In the genomic region with DNA sequence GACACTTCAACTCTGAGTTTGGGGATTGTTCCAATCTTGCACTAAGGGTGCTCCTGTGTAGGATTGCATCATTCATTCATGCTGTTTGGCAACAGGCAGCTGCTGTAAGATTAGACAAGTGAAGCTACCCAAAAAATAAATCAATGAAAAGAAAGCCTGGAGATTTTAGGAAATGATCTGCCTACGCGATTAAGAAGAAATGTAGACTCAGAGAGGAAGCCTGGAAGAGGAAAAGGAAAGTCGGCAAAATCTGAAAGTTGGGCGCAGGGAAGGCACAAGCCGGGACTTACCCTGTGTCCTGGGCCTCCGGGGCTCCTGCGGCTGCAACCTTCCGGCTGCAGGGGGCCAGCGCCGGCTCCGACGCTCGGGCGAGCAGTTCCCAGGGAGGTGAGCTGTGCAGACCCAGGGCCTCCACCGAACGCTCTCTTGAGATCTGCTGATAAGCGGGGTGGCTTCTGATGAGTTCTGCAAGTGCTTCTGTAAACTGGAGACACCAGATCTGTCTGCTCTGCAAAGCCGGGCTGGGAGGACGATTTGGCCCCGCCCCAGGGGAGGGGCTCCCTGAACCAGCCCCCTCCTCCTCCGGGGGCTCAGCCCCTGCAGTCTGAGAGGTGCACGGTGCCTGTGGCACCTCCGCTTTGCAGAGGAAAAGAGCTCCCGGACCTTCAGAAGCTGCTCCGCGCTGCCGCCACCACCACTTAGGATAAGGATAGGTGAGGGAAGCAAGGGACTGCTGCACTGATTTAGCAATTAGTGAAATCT, we compare ENCODE assay signal across 1 cellular context.
TF ChIP-seq lines count a peak whose summit lies in the region.

No MANE protein-coding gene starts in this region.

TF ChIP-seq in HepG2, 621 proteins besides CTCF, POLR2A, EP300 and RAD21 (continued from another document and continues in another):
- TF ChIP-seq, protein P1, sequence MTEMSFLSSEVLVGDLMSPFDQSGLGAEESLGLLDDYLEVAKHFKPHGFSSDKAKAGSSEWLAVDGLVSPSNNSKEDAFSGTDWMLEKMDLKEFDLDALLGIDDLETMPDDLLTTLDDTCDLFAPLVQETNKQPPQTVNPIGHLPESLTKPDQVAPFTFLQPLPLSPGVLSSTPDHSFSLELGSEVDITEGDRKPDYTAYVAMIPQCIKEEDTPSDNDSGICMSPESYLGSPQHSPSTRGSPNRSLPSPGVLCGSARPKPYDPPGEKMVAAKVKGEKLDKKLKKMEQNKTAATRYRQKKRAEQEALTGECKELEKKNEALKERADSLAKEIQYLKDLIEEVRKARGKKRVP (CRISPR knock-in tag; IDR thresholded peaks at IDR 0.05) = peak; percentile 91 to 95
- TF ChIP-seq ZNF768 (CRISPR knock-in tag; IDR thresholded peaks at IDR 0.05) (no peak; the same call in 1 of the 2 replicates), ZNF501 (CRISPR knock-in tag; IDR thresholded peaks at IDR 0.05) (peak; percentile 79), KDM3A (CRISPR knock-in tag; IDR thresholded peaks at IDR 0.05; ENCODE audit: low read depth) (peak; percentile 67; the same call in 1 of the 2 replicates), ZNF441 (CRISPR knock-in tag; IDR thresholded peaks at IDR 0.05; ENCODE audit: borderline replicate concordance) (no peak), KMT2A (CRISPR knock-in tag; IDR thresholded peaks at IDR 0.05) (peak; percentile 86), HMG20B (CRISPR knock-in tag; conservative IDR thresholded peaks at IDR 0.05) (peak; percentile 55; the same call in 1 of the 2 replicates), NFKBIZ (CRISPR knock-in tag; IDR thresholded peaks at IDR 0.05) (0 out of 2 replicates have a peak, but pooled peaks have one; percentile 37), KAT7 (CRISPR knock-in tag; IDR thresholded peaks at IDR 0.05; ENCODE audit: borderline replicate concordance) (peak; percentile 83; the same call in 1 of the 2 replicates), NR2F6 (IDR thresholded peaks at IDR 0.05) (0 out of 2 replicates have a peak, but pooled peaks have one; percentile 6), NR2F6 (CRISPR knock-in tag; IDR thresholded peaks at IDR 0.05) (peak; percentile 15; the same call in 1 of the 2 replicates), BRD4 (CRISPR knock-in tag; IDR thresholded peaks at IDR 0.05) (peak; percentile 65; the same call in 1 of the 2 replicates), TBX2 (CRISPR knock-in tag; IDR thresholded peaks at IDR 0.05; ENCODE audit: borderline replicate concordance) (peak; percentile 61; the same call in 1 of the 2 replicates), ZMYM2 (CRISPR knock-in tag; IDR thresholded peaks at IDR 0.05) (peak; percentile 57; the same call in 1 of the 2 replicates), ATF7 (IDR thresholded peaks at IDR 0.05) (peak; percentile 78), ATF7 (CRISPR knock-in tag; IDR thresholded peaks at IDR 0.05) (no peak), RFXANK (CRISPR knock-in tag; IDR thresholded peaks at IDR 0.05) (no peak), SOX13 (IDR thresholded peaks at IDR 0.05) (no peak), SOX13 (CRISPR knock-in tag; conservative IDR thresholded peaks at IDR 0.05 in 1 of 2, IDR thresholded peaks at IDR 0.05 in 1 of 2) (peak in 1 of 2 experiments; percentile 25; a peak in 1 of 4 replicates), TBL1XR1 (IDR thresholded peaks at IDR 0.05; ENCODE audit: borderline replicate concordance, low read length, partially characterized antibody) (peak; percentile 10), CEBPG (CRISPR knock-in tag; IDR thresholded peaks at IDR 0.05) (peak; percentile 98), ZNF143 (CRISPR knock-in tag; IDR thresholded peaks at IDR 0.05) (no peak), FOXC1 (CRISPR knock-in tag; IDR thresholded peaks at IDR 0.05; ENCODE audit: borderline replicate concordance) (peak; percentile 66; the same call in 1 of the 2 replicates), EED (CRISPR knock-in tag; IDR thresholded peaks at IDR 0.05) (peak; percentile 27; the same call in 1 of the 2 replicates), RXRA (CRISPR knock-in tag; IDR thresholded peaks at IDR 0.05) (peak; percentile 41; the same call in 1 of the 2 replicates), ZNF777 (CRISPR knock-in tag; IDR thresholded peaks at IDR 0.05) (no peak), NFKB2 (CRISPR knock-in tag; IDR thresholded peaks at IDR 0.05; ENCODE audit: borderline replicate concordance) (peak; percentile 87; the same call in 1 of the 2 replicates), ZNF251 (CRISPR knock-in tag; IDR thresholded peaks at IDR 0.05) (no peak)
- TF ChIP-seq, protein P2, sequence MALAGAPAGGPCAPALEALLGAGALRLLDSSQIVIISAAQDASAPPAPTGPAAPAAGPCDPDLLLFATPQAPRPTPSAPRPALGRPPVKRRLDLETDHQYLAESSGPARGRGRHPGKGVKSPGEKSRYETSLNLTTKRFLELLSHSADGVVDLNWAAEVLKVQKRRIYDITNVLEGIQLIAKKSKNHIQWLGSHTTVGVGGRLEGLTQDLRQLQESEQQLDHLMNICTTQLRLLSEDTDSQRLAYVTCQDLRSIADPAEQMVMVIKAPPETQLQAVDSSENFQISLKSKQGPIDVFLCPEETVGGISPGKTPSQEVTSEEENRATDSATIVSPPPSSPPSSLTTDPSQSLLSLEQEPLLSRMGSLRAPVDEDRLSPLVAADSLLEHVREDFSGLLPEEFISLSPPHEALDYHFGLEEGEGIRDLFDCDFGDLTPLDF (CRISPR knock-in tag; IDR thresholded peaks at IDR 0.05) = no peak
- TF ChIP-seq, protein P3, sequence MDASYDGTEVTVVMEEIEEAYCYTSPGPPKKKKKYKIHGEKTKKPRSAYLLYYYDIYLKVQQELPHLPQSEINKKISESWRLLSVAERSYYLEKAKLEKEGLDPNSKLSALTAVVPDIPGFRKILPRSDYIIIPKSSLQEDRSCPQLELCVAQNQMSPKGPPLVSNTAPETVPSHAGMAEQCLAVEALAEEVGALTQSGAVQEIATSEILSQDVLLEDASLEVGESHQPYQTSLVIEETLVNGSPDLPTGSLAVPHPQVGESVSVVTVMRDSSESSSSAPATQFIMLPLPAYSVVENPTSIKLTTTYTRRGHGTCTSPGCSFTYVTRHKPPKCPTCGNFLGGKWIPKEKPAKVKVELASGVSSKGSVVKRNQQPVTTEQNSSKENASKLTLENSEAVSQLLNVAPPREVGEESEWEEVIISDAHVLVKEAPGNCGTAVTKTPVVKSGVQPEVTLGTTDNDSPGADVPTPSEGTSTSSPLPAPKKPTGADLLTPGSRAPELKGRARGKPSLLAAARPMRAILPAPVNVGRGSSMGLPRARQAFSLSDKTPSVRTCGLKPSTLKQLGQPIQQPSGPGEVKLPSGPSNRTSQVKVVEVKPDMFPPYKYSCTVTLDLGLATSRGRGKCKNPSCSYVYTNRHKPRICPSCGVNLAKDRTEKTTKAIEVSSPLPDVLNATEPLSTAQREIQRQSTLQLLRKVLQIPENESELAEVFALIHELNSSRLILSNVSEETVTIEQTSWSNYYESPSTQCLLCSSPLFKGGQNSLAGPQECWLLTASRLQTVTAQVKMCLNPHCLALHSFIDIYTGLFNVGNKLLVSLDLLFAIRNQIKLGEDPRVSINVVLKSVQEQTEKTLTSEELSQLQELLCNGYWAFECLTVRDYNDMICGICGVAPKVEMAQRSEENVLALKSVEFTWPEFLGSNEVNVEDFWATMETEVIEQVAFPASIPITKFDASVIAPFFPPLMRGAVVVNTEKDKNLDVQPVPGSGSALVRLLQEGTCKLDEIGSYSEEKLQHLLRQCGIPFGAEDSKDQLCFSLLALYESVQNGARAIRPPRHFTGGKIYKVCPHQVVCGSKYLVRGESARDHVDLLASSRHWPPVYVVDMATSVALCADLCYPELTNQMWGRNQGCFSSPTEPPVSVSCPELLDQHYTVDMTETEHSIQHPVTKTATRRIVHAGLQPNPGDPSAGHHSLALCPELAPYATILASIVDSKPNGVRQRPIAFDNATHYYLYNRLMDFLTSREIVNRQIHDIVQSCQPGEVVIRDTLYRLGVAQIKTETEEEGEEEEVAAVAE (CRISPR knock-in tag; IDR thresholded peaks at IDR 0.05; ENCODE audit: borderline replicate concordance) = no peak; the same call in 1 of the 2 replicates
- TF ChIP-seq, protein P4, sequence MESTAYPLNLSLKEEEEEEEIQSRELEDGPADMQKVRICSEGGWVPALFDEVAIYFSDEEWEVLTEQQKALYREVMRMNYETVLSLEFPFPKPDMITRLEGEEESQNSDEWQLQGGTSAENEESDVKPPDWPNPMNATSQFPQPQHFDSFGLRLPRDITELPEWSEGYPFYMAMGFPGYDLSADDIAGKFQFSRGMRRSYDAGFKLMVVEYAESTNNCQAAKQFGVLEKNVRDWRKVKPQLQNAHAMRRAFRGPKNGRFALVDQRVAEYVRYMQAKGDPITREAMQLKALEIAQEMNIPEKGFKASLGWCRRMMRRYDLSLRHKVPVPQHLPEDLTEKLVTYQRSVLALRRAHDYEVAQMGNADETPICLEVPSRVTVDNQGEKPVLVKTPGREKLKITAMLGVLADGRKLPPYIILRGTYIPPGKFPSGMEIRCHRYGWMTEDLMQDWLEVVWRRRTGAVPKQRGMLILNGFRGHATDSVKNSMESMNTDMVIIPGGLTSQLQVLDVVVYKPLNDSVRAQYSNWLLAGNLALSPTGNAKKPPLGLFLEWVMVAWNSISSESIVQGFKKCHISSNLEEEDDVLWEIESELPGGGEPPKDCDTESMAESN (CRISPR knock-in tag; conservative IDR thresholded peaks at IDR 0.05) = peak; percentile 37; the same call in 1 of the 2 replicates
- TF ChIP-seq, protein P5, sequence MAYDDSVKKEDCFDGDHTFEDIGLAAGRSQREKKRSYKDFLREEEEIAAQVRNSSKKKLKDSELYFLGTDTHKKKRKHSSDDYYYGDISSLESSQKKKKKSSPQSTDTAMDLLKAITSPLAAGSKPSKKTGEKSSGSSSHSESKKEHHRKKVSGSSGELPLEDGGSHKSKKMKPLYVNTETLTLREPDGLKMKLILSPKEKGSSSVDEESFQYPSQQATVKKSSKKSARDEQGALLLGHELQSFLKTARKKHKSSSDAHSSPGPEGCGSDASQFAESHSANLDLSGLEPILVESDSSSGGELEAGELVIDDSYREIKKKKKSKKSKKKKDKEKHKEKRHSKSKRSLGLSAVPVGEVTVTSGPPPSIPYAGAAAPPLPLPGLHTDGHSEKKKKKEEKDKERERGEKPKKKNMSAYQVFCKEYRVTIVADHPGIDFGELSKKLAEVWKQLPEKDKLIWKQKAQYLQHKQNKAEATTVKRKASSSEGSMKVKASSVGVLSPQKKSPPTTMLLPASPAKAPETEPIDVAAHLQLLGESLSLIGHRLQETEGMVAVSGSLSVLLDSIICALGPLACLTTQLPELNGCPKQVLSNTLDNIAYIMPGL (CRISPR knock-in tag; IDR thresholded peaks at IDR 0.05; ENCODE audit: borderline replicate concordance in 1 of 2, low read depth in 1 of 2) = peak in 1 of 2 experiments; percentile 75; a peak in 1 of 4 replicates
- TF ChIP-seq, protein P6, sequence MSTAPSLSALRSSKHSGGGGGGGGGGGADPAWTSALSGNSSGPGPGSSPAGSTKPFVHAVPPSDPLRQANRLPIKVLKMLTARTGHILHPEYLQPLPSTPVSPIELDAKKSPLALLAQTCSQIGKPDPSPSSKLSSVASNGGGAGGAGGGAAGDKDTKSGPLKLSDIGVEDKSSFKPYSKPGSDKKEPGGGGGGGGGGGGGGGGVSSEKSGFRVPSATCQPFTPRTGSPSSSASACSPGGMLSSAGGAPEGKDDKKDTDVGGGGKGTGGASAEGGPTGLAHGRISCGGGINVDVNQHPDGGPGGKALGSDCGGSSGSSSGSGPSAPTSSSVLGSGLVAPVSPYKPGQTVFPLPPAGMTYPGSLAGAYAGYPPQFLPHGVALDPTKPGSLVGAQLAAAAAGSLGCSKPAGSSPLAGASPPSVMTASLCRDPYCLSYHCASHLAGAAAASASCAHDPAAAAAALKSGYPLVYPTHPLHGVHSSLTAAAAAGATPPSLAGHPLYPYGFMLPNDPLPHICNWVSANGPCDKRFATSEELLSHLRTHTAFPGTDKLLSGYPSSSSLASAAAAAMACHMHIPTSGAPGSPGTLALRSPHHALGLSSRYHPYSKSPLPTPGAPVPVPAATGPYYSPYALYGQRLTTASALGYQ (CRISPR knock-in tag; IDR thresholded peaks at IDR 0.05) = no peak
- TF ChIP-seq, protein P7, sequence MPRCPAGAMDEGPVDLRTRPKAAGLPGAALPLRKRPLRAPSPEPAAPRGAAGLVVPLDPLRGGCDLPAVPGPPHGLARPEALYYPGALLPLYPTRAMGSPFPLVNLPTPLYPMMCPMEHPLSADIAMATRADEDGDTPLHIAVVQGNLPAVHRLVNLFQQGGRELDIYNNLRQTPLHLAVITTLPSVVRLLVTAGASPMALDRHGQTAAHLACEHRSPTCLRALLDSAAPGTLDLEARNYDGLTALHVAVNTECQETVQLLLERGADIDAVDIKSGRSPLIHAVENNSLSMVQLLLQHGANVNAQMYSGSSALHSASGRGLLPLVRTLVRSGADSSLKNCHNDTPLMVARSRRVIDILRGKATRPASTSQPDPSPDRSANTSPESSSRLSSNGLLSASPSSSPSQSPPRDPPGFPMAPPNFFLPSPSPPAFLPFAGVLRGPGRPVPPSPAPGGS (CRISPR knock-in tag; IDR thresholded peaks at IDR 0.05) = peak; percentile 29; the same call in 1 of the 2 replicates
- TF ChIP-seq, protein P8, sequence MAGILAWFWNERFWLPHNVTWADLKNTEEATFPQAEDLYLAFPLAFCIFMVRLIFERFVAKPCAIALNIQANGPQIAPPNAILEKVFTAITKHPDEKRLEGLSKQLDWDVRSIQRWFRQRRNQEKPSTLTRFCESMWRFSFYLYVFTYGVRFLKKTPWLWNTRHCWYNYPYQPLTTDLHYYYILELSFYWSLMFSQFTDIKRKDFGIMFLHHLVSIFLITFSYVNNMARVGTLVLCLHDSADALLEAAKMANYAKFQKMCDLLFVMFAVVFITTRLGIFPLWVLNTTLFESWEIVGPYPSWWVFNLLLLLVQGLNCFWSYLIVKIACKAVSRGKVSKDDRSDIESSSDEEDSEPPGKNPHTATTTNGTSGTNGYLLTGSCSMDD (CRISPR knock-in tag; IDR thresholded peaks at IDR 0.05) = no peak
